Comparison of ENCODE assay signal across 1 cellular context in genomic region chr1:20301463-20302092, GRCh38.
TF ChIP-seq lines count a peak whose summit lies in the region.

No MANE protein-coding gene starts in this region.

TF ChIP-seq in IMR-90, 13 proteins besides CTCF, POLR2A, EP300 and RAD21 (continued from another document):
- no peak for TF ChIP-seq BHLHE40 (IDR thresholded peaks at IDR 0.05; ENCODE audit: low read depth, low read length)
- TF ChIP-seq MAFK (IDR thresholded peaks at IDR 0.05; ENCODE audit: low read depth, low read length): no peak
- no peak for TF ChIP-seq ELK1 (IDR thresholded peaks at IDR 0.05; ENCODE audit: borderline replicate concordance, low read depth, low read length)
- no peak for TF ChIP-seq FOS (IDR thresholded peaks at IDR 0.05; ENCODE audit: low read depth, low read length)
- no peak for TF ChIP-seq MAZ (IDR thresholded peaks at IDR 0.05; ENCODE audit: borderline replicate concordance, low read depth, low read length)
- no peak for TF ChIP-seq RFX5 (IDR thresholded peaks at IDR 0.05; ENCODE audit: low read depth, low read length)
- TF ChIP-seq SMC3 (IDR thresholded peaks at IDR 0.05; ENCODE audit: low read depth, low read length): no peak
- no peak for TF ChIP-seq RCOR1 (IDR thresholded peaks at IDR 0.05; ENCODE audit: insufficient replicate concordance, low read length)
